Comparison of ENCODE assay signal across 1 cellular context in genomic region chr12:65937181-65937641, GRCh38.
TF ChIP-seq lines count a peak whose summit lies in the region.

No MANE protein-coding gene starts in this region.

TF ChIP-seq in HepG2, 621 proteins besides CTCF, POLR2A, EP300 and RAD21 (continued from another document and continues in another):
- TF ChIP-seq KIAA2018 (CRISPR knock-in tag; IDR thresholded peaks at IDR 0.05; ENCODE audit: borderline replicate concordance) (no peak), FOXJ3 (CRISPR knock-in tag; IDR thresholded peaks at IDR 0.05; ENCODE audit: borderline replicate concordance) (peak; percentile 55; the same call in 1 of the 2 replicates), TGIF2 (CRISPR knock-in tag; IDR thresholded peaks at IDR 0.05) (no peak), AGO2 (optimal IDR thresholded peaks at IDR 0.05; ENCODE audit: low read depth, low read length) (no peak), GMEB1 (CRISPR knock-in tag; IDR thresholded peaks at IDR 0.05; ENCODE audit: borderline replicate concordance) (0 out of 2 replicates have a peak, but pooled peaks have one; percentile 26), TEF (CRISPR knock-in tag; IDR thresholded peaks at IDR 0.05) (no peak), ZNF552 (CRISPR knock-in tag; IDR thresholded peaks at IDR 0.05; ENCODE audit: borderline replicate concordance) (no peak), CEBPB (IDR thresholded peaks at IDR 0.05; ENCODE audit: borderline replicate concordance, low read depth, low read length) (no peak), NFKBIZ (CRISPR knock-in tag; IDR thresholded peaks at IDR 0.05) (no peak), MEIS2 (CRISPR knock-in tag; IDR thresholded peaks at IDR 0.05) (peak; percentile 68), ZNF790 (CRISPR knock-in tag; IDR thresholded peaks at IDR 0.05; ENCODE audit: borderline replicate concordance) (no peak), ZNF572 (CRISPR knock-in tag; IDR thresholded peaks at IDR 0.05) (no peak), STAT5B (CRISPR knock-in tag; IDR thresholded peaks at IDR 0.05) (no peak), SRY (CRISPR knock-in tag; IDR thresholded peaks at IDR 0.05) (no peak), ZNF678 (CRISPR knock-in tag; IDR thresholded peaks at IDR 0.05) (no peak), YEATS2 (CRISPR knock-in tag; IDR thresholded peaks at IDR 0.05; ENCODE audit: borderline replicate concordance) (no peak), NCOA5 (CRISPR knock-in tag; IDR thresholded peaks at IDR 0.05) (no peak), ZNF879 (CRISPR knock-in tag; IDR thresholded peaks at IDR 0.05) (no peak), ZFP82 (CRISPR knock-in tag; IDR thresholded peaks at IDR 0.05; ENCODE audit: borderline replicate concordance) (no peak), HBP1 (CRISPR knock-in tag; IDR thresholded peaks at IDR 0.05; ENCODE audit: low read depth) (no peak), ZSCAN20 (CRISPR knock-in tag; IDR thresholded peaks at IDR 0.05; ENCODE audit: borderline replicate concordance) (no peak), RBAK (CRISPR knock-in tag; IDR thresholded peaks at IDR 0.05) (peak; percentile 83; the same call in 1 of the 2 replicates), IRF9 (CRISPR knock-in tag; IDR thresholded peaks at IDR 0.05; ENCODE audit: borderline replicate concordance) (no peak), ZNF264 (CRISPR knock-in tag; IDR thresholded peaks at IDR 0.05) (peak; percentile 25; the same call in 1 of the 2 replicates), NR2F6 (IDR thresholded peaks at IDR 0.05) (no peak; the same call in none of the 2 replicates), NR2F6 (CRISPR knock-in tag; IDR thresholded peaks at IDR 0.05) (peak; percentile 47), MIER2 (CRISPR knock-in tag; IDR thresholded peaks at IDR 0.05) (no peak), CAMTA2 (CRISPR knock-in tag; IDR thresholded peaks at IDR 0.05; ENCODE audit: borderline replicate concordance) (no peak), HNRNPL (IDR thresholded peaks at IDR 0.05; ENCODE audit: low read depth, low read length) (no peak), ADNP (CRISPR knock-in tag; IDR thresholded peaks at IDR 0.05) (no peak), ZNF569 (CRISPR knock-in tag; IDR thresholded peaks at IDR 0.05; ENCODE audit: borderline replicate concordance) (no peak), CHD4 (IDR thresholded peaks at IDR 0.05; ENCODE audit: borderline replicate concordance, low read length) (no peak), ZNF691 (CRISPR knock-in tag; IDR thresholded peaks at IDR 0.05; ENCODE audit: borderline replicate concordance, low read depth) (no peak), ZMAT5 (CRISPR knock-in tag; IDR thresholded peaks at IDR 0.05; ENCODE audit: borderline replicate concordance, low read depth) (no peak), ZSCAN9 (CRISPR knock-in tag; IDR thresholded peaks at IDR 0.05; ENCODE audit: borderline replicate concordance) (no peak), ZSCAN31 (CRISPR knock-in tag; IDR thresholded peaks at IDR 0.05; ENCODE audit: low read depth) (no peak), NR3C1 (CRISPR knock-in tag; IDR thresholded peaks at IDR 0.05) (no peak), PBX3 (CRISPR knock-in tag; IDR thresholded peaks at IDR 0.05; ENCODE audit: borderline replicate concordance) (no peak), MLLT10 (CRISPR knock-in tag; IDR thresholded peaks at IDR 0.05) (no peak), ZFP41 (CRISPR knock-in tag; IDR thresholded peaks at IDR 0.05; ENCODE audit: borderline replicate concordance) (no peak), ZNF549 (CRISPR knock-in tag; IDR thresholded peaks at IDR 0.05) (no peak), ZNF180 (CRISPR knock-in tag; IDR thresholded peaks at IDR 0.05; ENCODE audit: borderline replicate concordance, low read depth) (no peak), ZNF704 (CRISPR knock-in tag; IDR thresholded peaks at IDR 0.05; ENCODE audit: borderline replicate concordance) (no peak), EHMT2 (IDR thresholded peaks at IDR 0.05; ENCODE audit: borderline replicate concordance, low read depth, low read length) (no peak; the same call in 1 of the 2 replicates), ZNF451 (CRISPR knock-in tag; IDR thresholded peaks at IDR 0.05) (no peak), THRA (CRISPR knock-in tag; IDR thresholded peaks at IDR 0.05; ENCODE audit: borderline replicate concordance) (0 out of 2 replicates have a peak, but pooled peaks have one; percentile 34), CC2D1A (CRISPR knock-in tag; IDR thresholded peaks at IDR 0.05) (no peak), RFX1 (IDR thresholded peaks at IDR 0.05) (no peak), ZNF781 (CRISPR knock-in tag; IDR thresholded peaks at IDR 0.05; ENCODE audit: borderline replicate concordance, not compliant biosample characterization) (no peak)
